In the genomic region with DNA sequence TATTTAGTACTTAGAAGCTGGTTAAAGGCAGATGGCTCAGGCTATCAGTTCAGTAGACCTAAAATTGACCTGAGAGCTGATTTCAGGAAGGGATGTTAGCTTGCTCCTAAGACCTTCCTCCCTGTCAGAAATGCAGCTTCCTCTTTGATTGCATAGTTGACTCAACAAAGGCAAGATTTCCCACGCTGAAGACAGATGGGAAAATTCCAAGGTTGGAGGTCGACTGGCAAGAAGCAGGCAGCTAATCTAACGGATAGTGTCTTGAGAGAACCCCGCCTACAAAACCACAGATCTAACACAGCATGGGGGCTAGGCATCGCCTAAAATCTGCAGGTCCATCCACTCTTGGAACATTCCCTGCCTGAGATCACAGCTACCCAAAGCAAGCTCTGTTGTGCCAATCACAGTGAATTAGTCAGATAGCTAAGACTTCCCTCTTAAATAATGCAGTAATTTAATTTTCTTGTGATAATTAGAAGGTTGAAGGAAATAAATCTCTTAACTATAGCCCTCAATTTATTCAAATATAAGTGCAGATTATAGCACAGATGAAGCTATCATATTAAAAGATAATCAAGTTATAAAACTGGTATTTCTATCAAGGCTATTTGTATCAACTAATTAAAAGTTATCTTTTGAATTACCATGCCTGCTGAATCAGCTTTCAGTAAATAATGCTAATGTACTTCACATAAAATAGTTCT, we compare ENCODE assay signal across 1 cellular context.
TF ChIP-seq lines count a peak whose summit lies in the region.

No MANE protein-coding gene starts in this region.

TF ChIP-seq in HEK293, 187 proteins besides CTCF, POLR2A, EP300 and RAD21 (continued from another document):
- no peak for TF ChIP-seq ZNF585B (tag by site-specific recombination; IDR thresholded peaks at IDR 0.05)
- TF ChIP-seq ZSCAN16 (tag by site-specific recombination; IDR thresholded peaks at IDR 0.05): no peak
- no peak for TF ChIP-seq WT1 (tag by site-specific recombination; IDR thresholded peaks at IDR 0.05)
- TF ChIP-seq, protein P1, sequence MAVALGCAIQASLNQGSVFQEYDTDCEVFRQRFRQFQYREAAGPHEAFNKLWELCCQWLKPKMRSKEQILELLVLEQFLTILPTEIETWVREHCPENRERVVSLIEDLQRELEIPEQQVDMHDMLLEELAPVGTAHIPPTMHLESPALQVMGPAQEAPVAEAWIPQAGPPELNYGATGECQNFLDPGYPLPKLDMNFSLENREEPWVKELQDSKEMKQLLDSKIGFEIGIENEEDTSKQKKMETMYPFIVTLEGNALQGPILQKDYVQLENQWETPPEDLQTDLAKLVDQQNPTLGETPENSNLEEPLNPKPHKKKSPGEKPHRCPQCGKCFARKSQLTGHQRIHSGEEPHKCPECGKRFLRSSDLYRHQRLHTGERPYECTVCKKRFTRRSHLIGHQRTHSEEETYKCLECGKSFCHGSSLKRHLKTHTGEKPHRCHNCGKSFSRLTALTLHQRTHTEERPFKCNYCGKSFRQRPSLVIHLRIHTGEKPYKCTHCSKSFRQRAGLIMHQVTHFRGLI (tag by site-specific recombination; IDR thresholded peaks at IDR 0.05): no peak
- no peak for TF ChIP-seq ZNF350 (tag by site-specific recombination; IDR thresholded peaks at IDR 0.05)
- TF ChIP-seq, protein P2, sequence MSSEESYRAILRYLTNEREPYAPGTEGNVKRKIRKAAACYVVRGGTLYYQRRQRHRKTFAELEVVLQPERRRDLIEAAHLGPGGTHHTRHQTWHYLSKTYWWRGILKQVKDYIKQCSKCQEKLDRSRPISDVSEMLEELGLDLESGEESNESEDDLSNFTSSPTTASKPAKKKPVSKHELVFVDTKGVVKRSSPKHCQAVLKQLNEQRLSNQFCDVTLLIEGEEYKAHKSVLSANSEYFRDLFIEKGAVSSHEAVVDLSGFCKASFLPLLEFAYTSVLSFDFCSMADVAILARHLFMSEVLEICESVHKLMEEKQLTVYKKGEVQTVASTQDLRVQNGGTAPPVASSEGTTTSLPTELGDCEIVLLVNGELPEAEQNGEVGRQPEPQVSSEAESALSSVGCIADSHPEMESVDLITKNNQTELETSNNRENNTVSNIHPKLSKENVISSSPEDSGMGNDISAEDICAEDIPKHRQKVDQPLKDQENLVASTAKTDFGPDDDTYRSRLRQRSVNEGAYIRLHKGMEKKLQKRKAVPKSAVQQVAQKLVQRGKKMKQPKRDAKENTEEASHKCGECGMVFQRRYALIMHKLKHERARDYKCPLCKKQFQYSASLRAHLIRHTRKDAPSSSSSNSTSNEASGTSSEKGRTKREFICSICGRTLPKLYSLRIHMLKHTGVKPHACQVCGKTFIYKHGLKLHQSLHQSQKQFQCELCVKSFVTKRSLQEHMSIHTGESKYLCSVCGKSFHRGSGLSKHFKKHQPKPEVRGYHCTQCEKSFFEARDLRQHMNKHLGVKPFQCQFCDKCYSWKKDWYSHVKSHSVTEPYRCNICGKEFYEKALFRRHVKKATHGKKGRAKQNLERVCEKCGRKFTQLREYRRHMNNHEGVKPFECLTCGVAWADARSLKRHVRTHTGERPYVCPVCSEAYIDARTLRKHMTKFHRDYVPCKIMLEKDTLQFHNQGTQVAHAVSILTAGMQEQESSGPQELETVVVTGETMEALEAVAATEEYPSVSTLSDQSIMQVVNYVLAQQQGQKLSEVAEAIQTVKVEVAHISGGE (tag by site-specific recombination; conservative IDR thresholded peaks at IDR 0.05; ENCODE audit: low read depth): no peak
- peak; percentile 61; the same call in 1 of the 2 replicates for TF ChIP-seq SP7 (tag by site-specific recombination; IDR thresholded peaks at IDR 0.05)
- TF ChIP-seq, protein P3, sequence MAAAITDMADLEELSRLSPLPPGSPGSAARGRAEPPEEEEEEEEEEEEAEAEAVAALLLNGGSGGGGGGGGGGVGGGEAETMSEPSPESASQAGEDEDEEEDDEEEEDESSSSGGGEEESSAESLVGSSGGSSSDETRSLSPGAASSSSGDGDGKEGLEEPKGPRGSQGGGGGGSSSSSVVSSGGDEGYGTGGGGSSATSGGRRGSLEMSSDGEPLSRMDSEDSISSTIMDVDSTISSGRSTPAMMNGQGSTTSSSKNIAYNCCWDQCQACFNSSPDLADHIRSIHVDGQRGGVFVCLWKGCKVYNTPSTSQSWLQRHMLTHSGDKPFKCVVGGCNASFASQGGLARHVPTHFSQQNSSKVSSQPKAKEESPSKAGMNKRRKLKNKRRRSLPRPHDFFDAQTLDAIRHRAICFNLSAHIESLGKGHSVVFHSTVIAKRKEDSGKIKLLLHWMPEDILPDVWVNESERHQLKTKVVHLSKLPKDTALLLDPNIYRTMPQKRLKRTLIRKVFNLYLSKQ (tag by site-specific recombination; IDR thresholded peaks at IDR 0.05; ENCODE audit: borderline replicate concordance): no peak
- TF ChIP-seq IKZF3 (tag by site-specific recombination; IDR thresholded peaks at IDR 0.05): peak; percentile 28; the same call in 1 of the 2 replicates
- no peak for TF ChIP-seq ZBTB20 (tag by site-specific recombination; IDR thresholded peaks at IDR 0.05)
- TF ChIP-seq, protein P4, sequence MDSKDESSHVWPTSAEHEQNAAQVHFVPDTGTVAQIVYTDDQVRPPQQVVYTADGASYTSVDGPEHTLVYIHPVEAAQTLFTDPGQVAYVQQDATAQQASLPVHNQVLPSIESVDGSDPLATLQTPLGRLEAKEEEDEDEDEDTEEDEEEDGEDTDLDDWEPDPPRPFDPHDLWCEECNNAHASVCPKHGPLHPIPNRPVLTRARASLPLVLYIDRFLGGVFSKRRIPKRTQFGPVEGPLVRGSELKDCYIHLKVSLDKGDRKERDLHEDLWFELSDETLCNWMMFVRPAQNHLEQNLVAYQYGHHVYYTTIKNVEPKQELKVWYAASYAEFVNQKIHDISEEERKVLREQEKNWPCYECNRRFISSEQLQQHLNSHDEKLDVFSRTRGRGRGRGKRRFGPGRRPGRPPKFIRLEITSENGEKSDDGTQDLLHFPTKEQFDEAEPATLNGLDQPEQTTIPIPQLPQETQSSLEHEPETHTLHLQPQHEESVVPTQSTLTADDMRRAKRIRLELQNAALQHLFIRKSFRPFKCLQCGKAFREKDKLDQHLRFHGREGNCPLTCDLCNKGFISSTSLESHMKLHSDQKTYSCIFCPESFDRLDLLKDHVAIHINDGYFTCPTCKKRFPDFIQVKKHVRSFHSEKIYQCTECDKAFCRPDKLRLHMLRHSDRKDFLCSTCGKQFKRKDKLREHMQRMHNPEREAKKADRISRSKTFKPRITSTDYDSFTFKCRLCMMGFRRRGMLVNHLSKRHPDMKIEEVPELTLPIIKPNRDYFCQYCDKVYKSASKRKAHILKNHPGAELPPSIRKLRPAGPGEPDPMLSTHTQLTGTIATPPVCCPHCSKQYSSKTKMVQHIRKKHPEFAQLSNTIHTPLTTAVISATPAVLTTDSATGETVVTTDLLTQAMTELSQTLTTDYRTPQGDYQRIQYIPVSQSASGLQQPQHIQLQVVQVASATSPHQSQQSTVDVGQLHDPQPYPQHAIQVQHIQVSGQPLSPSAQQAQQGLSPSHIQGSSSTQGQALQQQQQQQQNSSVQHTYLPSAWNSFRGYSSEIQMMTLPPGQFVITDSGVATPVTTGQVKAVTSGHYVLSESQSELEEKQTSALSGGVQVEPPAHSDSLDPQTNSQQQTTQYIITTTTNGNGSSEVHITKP (tag by site-specific recombination; IDR thresholded peaks at IDR 0.05): peak; percentile 68
- no peak for TF ChIP-seq REPIN1 (tag by site-specific recombination; IDR thresholded peaks at IDR 0.05; ENCODE audit: low read depth)
- TF ChIP-seq ZNF223 (tag by site-specific recombination; IDR thresholded peaks at IDR 0.05): no peak
- TF ChIP-seq ZNF660 (tag by site-specific recombination; IDR thresholded peaks at IDR 0.05): no peak
- TF ChIP-seq FEZF1 (tag by site-specific recombination; IDR thresholded peaks at IDR 0.05): peak; percentile 30; the same call in 1 of the 2 replicates
- TF ChIP-seq ZNF792 (tag by site-specific recombination; IDR thresholded peaks at IDR 0.05): no peak
- no peak for TF ChIP-seq ZIC2 (tag by site-specific recombination; IDR thresholded peaks at IDR 0.05)
- TF ChIP-seq ZNF24 (tag by site-specific recombination; IDR thresholded peaks at IDR 0.05): no peak
- TF ChIP-seq ZXDB (tag by site-specific recombination; IDR thresholded peaks at IDR 0.05): no peak
- TF ChIP-seq GLIS1 (tag by site-specific recombination; IDR thresholded peaks at IDR 0.05): peak; percentile 71
- TF ChIP-seq, protein P5, sequence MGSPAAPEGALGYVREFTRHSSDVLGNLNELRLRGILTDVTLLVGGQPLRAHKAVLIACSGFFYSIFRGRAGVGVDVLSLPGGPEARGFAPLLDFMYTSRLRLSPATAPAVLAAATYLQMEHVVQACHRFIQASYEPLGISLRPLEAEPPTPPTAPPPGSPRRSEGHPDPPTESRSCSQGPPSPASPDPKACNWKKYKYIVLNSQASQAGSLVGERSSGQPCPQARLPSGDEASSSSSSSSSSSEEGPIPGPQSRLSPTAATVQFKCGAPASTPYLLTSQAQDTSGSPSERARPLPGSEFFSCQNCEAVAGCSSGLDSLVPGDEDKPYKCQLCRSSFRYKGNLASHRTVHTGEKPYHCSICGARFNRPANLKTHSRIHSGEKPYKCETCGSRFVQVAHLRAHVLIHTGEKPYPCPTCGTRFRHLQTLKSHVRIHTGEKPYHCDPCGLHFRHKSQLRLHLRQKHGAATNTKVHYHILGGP (tag by site-specific recombination; IDR thresholded peaks at IDR 0.05): no peak
- TF ChIP-seq, protein P6, sequence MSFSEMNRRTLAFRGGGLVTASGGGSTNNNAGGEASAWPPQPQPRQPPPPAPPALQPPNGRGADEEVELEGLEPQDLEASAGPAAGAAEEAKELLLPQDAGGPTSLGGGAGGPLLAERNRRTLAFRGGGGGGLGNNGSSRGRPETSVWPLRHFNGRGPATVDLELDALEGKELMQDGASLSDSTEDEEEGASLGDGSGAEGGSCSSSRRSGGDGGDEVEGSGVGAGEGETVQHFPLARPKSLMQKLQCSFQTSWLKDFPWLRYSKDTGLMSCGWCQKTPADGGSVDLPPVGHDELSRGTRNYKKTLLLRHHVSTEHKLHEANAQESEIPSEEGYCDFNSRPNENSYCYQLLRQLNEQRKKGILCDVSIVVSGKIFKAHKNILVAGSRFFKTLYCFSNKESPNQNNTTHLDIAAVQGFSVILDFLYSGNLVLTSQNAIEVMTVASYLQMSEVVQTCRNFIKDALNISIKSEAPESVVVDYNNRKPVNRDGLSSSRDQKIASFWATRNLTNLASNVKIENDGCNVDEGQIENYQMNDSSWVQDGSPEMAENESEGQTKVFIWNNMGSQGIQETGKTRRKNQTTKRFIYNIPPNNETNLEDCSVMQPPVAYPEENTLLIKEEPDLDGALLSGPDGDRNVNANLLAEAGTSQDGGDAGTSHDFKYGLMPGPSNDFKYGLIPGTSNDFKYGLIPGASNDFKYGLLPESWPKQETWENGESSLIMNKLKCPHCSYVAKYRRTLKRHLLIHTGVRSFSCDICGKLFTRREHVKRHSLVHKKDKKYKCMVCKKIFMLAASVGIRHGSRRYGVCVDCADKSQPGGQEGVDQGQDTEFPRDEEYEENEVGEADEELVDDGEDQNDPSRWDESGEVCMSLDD (tag by site-specific recombination; IDR thresholded peaks at IDR 0.05): no peak
- no peak for TF ChIP-seq ZNF791 (tag by site-specific recombination; IDR thresholded peaks at IDR 0.05)
- TF ChIP-seq, protein P7, sequence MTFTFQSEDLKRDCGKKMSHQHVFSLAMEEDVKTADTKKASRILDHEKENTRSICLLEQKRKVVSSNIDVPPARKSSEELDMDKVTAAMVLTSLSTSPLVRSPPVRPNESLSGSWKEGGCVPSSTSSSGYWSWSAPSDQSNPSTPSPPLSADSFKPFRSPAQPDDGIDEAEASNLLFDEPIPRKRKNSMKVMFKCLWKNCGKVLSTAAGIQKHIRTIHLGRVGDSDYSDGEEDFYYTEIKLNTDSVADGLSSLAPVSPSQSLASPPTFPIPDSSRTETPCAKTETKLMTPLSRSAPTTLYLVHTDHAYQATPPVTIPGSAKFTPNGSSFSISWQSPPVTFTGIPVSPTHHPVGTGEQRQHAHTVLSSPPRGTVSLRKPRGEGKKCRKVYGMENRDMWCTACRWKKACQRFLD (tag by site-specific recombination; IDR thresholded peaks at IDR 0.05): no peak
- TF ChIP-seq, protein P8, sequence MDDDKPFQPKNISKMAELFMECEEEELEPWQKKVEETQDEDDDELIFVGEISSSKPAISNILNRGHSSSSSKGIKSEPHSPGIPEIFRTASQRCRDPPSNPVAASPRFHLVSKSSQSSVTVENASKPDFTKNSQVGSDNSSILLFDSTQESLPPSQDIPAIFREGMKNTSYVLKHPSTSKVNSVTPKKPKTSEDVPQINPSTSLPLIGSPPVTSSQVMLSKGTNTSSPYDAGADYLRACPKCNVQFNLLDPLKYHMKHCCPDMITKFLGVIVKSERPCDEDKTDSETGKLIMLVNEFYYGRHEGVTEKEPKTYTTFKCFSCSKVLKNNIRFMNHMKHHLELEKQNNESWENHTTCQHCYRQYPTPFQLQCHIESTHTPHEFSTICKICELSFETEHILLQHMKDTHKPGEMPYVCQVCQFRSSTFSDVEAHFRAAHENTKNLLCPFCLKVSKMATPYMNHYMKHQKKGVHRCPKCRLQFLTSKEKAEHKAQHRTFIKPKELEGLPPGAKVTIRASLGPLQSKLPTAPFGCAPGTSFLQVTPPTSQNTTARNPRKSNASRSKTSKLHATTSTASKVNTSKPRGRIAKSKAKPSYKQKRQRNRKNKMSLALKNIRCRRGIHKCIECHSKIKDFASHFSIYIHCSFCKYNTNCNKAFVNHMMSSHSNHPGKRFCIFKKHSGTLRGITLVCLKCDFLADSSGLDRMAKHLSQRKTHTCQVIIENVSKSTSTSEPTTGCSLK (tag by site-specific recombination; IDR thresholded peaks at IDR 0.05): no peak
- peak; percentile 74 for TF ChIP-seq ZNF335 (tag by site-specific recombination; conservative IDR thresholded peaks at IDR 0.05)
